Comparison of ENCODE assay signal across 8 cellular contexts in genomic region chr4:173420324-173420752, GRCh38. TPM values are rescaled to one million over a fixed set of nuclear protein-coding genes. Genes with fewer than 3 reads are reported as not detected.
DNase-seq lines count a peak whose midpoint lies in the region; ATAC-seq and TF ChIP-seq lines count a peak whose summit lies in the region.

No MANE protein-coding gene starts in this region.

- DNase-seq in CD14-positive monocyte (ENCODE audit: low spot score) (no peak), NCI-H2081 treated with DMSO at 0.1 percent for 48 hours (lab: John Stamatoyannopoulos, UW) (peak; percentile 10), GOT3 (lab: John Stamatoyannopoulos, UW) (no peak)

- peak; percentile 66 for ATAC-seq in GM19372 (IDR thresholded peaks at IDR 0.05; ENCODE audit: low read depth, unreplicated experiment)
- ATAC-seq in GM19328 (IDR thresholded peaks at IDR 0.05; ENCODE audit: unreplicated experiment) = no peak
- no peak for ATAC-seq in GM21447 (IDR thresholded peaks at IDR 0.05; ENCODE audit: unreplicated experiment)

- peak; percentile 65 to 71 for TF ChIP-seq RAD21 in liver (IDR thresholded peaks at IDR 0.05)

- H3K4me1 Mint-ChIP-seq in CD14-positive monocyte (peaks cover 35% of the 10 kb centered on the region), brain (peaks cover 16% of the 10 kb centered on the region)

- no peaks in the 10 kb centered on the region for H3K9me3 ChIP-seq in liver (ENCODE audit: control insufficient read depth in 4 of 4, low read length in 3 of 4)

- TF ChIP-seq CTCF in CD14-positive monocyte (IDR thresholded peaks at IDR 0.05) (peak; percentile 73), brain (conservative IDR thresholded peaks at IDR 0.05) (peak; percentile 71 to 72), liver (IDR thresholded peaks at IDR 0.05; ENCODE audit: low read depth, low read length, missing input control) (peak; percentile 35)

- H3K36me3 Mint-ChIP-seq in CD14-positive monocyte (peaks cover 8 to 13% of the 10 kb centered on the region in 2 donors), brain (peaks cover 4% of the 10 kb centered on the region)

- H3K4me3 ChIP-seq in liver (ENCODE audit: low read depth in 1 of 3, low read length in 3 of 3) = no peak overlapping the region

- peaks cover 0 to 5% (median 0%) of the 10 kb centered on the region in 7 donors for H3K9me3 Mint-ChIP-seq in CD14-positive monocyte
- no peaks in the 10 kb centered on the region for H3K9me3 Mint-ChIP-seq in brain

- H3K27ac ChIP-seq in liver (ENCODE audit: low read depth in 1 of 2, low read length in 2 of 2) = no peak overlapping the region

- intact Hi-C loops in CD14-positive monocyte (cut with micrococcal nuclease) = loop anchor here (10.0 kb wide), 1 partner anchor 74 kb away; no protein-coding TSS in a partner anchor

- no peak overlapping the region for H3K9ac ChIP-seq in liver (ENCODE audit: low read depth in 1 of 2, low read length in 2 of 2)

- no peaks in the 10 kb centered on the region for H3K27me3 ChIP-seq in liver (ENCODE audit: control insufficient read depth in 4 of 4, insufficient read depth in 4 of 4, low read length in 3 of 4)

- H3K4me3 Mint-ChIP-seq in CD14-positive monocyte = no peak overlapping the region
- peak overlapping the region in 1 of 5 experiments; percentile 72 for H3K4me3 Mint-ChIP-seq in brain

- H3K27me3 Mint-ChIP-seq in CD14-positive monocyte (ENCODE audit: low read depth in 3 of 3) (peaks cover 0 to 3% (median 0%) of the 10 kb centered on the region in 3 donors), brain (no peaks in the 10 kb centered on the region)

- H3K27ac Mint-ChIP-seq in CD14-positive monocyte = no peak overlapping the region
- H3K27ac Mint-ChIP-seq in brain = peak overlapping the region in 3 of 5 experiments; percentile 9 to 74 (median 50)

- 33% methylated on average over 4 of the region's 4 CpGs for WGBS in liver

- H3K36me3 ChIP-seq in liver (ENCODE audit: control insufficient read depth in 4 of 4, insufficient read depth in 3 of 4, low read depth in 1 of 4, low read length in 3 of 4) = no peaks in the 10 kb centered on the region

- H3K4me1 ChIP-seq in liver (ENCODE audit: control insufficient read depth in 4 of 4, insufficient read depth in 4 of 4, low read length in 3 of 4) = no peaks in the 10 kb centered on the region

TF ChIP-seq in liver, 16 proteins besides CTCF, POLR2A, EP300 and RAD21:
- no peak for TF ChIP-seq ATF3 (IDR thresholded peaks at IDR 0.05)
- no peak for TF ChIP-seq FOXA2 (IDR thresholded peaks at IDR 0.05)
- no peak for TF ChIP-seq FOXA1 (IDR thresholded peaks at IDR 0.05)
- TF ChIP-seq JUND (IDR thresholded peaks at IDR 0.05) = no peak
- TF ChIP-seq SP1 (IDR thresholded peaks at IDR 0.05) = no peak
- no peak for TF ChIP-seq HNF4A (conservative IDR thresholded peaks at IDR 0.05)
- TF ChIP-seq MAX (IDR thresholded peaks at IDR 0.05) = no peak
- TF ChIP-seq TAF1 (conservative IDR thresholded peaks at IDR 0.05) = no peak
- TF ChIP-seq ZBTB33 (IDR thresholded peaks at IDR 0.05) = no peak
- no peak for TF ChIP-seq REST (IDR thresholded peaks at IDR 0.05)

RNA-seq across cellular contexts. Expression of gene SCRG1, which starts 21.4 kb away (rescaled TPM):
- under 1 TPM; 0.08 to 0.24 TPM for polyA plus RNA-seq in CD14-positive monocyte
- 9.3 TPM for polyA plus RNA-seq in brain (ENCODE audit: insufficient read depth, low read depth, low replicate concordance)
- total RNA-seq in liver = under 1 TPM in 1 of 2 donors, not detected in 1; under 0.01 TPM
- under 1 TPM; 0.01 to 0.46 TPM for polyA plus RNA-seq in liver

RNA-seq across cellular contexts. Expression of gene SAP30, which starts 49.6 kb away (rescaled TPM):
- polyA plus RNA-seq in CD14-positive monocyte (10 to 100 TPM; 16.5 to 32.2 TPM), brain (ENCODE audit: insufficient read depth, low read depth, low replicate concordance) (20.8 TPM), liver (1 to 10 TPM; 1.3 to 3.7 TPM)
- total RNA-seq in liver = 1 to 10 TPM; 3.6 to 10.0 TPM

Comparison
In these comparisons a context has a peak if more than half of its experiments do, and no peak if none do; other contexts are left out.
1. H3K27ac Mint-ChIP-seq: peak in brain (3 of 5); none in CD14-positive monocyte (0 of 7).
2. Peak in every context shown above with its lines, with median percentiles within 50 percentile points of each other: CTCF ChIP-seq.